34 cellular contexts compared by ENCODE assay signal in genomic region chr7:32239764-32240163, GRCh38.
"Had no signal": no experiment of that assay in that cellular context is flagged by ENCODE, and none has a peak within 500 bp of the region (broad histone marks: within the 10 kb centered on the region; RNA-seq: fewer than 3 reads in every experiment).

No MANE protein-coding gene starts in this region.

- ATAC-seq: activated CD4-positive, CD25-positive, alpha-beta regulatory T cell treated with anti-CD3 and anti-CD28 coated beads, Interleukin-2, amount 50 U/mL, for 24 hours; activated CD8-positive, alpha-beta T cell treated with anti-CD3 and anti-CD28 coated beads for 36 hours; activated naive CD8-positive, alpha-beta T cell treated with anti-CD3 and anti-CD28 coated beads, Interleukin-2, amount 50 U/mL, for 24 hours; body of pancreas; effector memory CD8-positive, alpha-beta T cell; heart left ventricle; T-helper 17 cell had no signal

- H3K9me3 ChIP-seq: adrenal gland, colonic mucosa had no signal

- H3K36me3 Mint-ChIP-seq: activated naive CD4-positive, alpha-beta T cell treated with anti-CD3 and anti-CD28 coated beads, Interleukin-2, amount 50 U/mL, for 24 hours; activated naive CD8-positive, alpha-beta T cell treated with anti-CD3 and anti-CD28 coated beads for 36 hours had no signal

- H3K4me1 Mint-ChIP-seq: activated B cell treated with CpG ODN at 0.5 μM for 24 hours; activated naive CD4-positive, alpha-beta T cell treated with anti-CD3 and anti-CD28 coated beads, Interleukin-2, amount 50 U/mL, for 24 hours; activated naive CD8-positive, alpha-beta T cell treated with anti-CD3 and anti-CD28 coated beads for 36 hours; activated naive CD8-positive, alpha-beta T cell treated with anti-CD3 and anti-CD28 coated beads, Interleukin-2, amount 50 U/mL, for 24 hours; T-helper 17 cell had no signal

- H3K4me1 ChIP-seq: adrenal gland, body of pancreas, colonic mucosa, heart left ventricle had no signal

- DNase-seq: activated B cell treated with CpG ODN at 0.5 μM for 24 hours; activated CD4-positive, alpha-beta T cell treated with anti-CD3 and anti-CD28 coated beads for 48 hours; activated CD4-positive, alpha-beta T cell treated with anti-CD3 and anti-CD28 coated beads, Interleukin-2, amount 50 U/mL, for 1 hour; activated CD4-positive, alpha-beta T cell treated with anti-CD3 and anti-CD28 coated beads, Interleukin-2, amount 50 U/mL, for 48 hours; activated CD8-positive, alpha-beta memory T cell treated with anti-CD3 and anti-CD28 coated beads for 24 hours; activated CD8-positive, alpha-beta T cell treated with anti-CD3 and anti-CD28 coated beads for 36 hours; activated effector memory CD4-positive, alpha-beta T cell treated with anti-CD3 and anti-CD28 coated beads, Interleukin-2, amount 50 U/mL, for 16 hours; activated naive CD4-positive, alpha-beta T cell treated with anti-CD3 and anti-CD28 coated beads for 36 hours; activated naive CD8-positive, alpha-beta T cell treated with anti-CD3 and anti-CD28 coated beads for 36 hours; activated naive CD8-positive, alpha-beta T cell treated with anti-CD3 and anti-CD28 coated beads, Interleukin-2, amount 50 U/mL, for 24 hours; activated T-cell treated with anti-CD3 and anti-CD28 coated beads, Interleukin-2, amount 50 U/mL, for 48 hours; adrenal gland; amygdala; aorta; body of pancreas; caudate nucleus; colonic mucosa; dorsolateral prefrontal cortex; effector CD4-positive, alpha-beta T cell; effector memory CD8-positive, alpha-beta T cell; foreskin fibroblast; glutamatergic neuron; heart left ventricle; T-helper 1 cell; T-helper 17 cell; T1000; WERI-Rb-1 had no signal

- H3K4me3 ChIP-seq: adrenal gland, body of pancreas, colonic mucosa, dorsolateral prefrontal cortex, heart left ventricle had no signal

- H3K36me3 ChIP-seq: adrenal gland, colonic mucosa, heart left ventricle, WERI-Rb-1 had no signal

- H3K27me3 ChIP-seq: adrenal gland, body of pancreas, colonic mucosa, heart left ventricle had no signal

- H3K27ac ChIP-seq: adrenal gland, body of pancreas, colonic mucosa, dorsolateral prefrontal cortex, epithelial cell of prostate, heart left ventricle, WERI-Rb-1 had no signal

- H3K4me3 Mint-ChIP-seq: activated B cell treated with CpG ODN at 0.5 μM for 24 hours; activated CD8-positive, alpha-beta T cell treated with anti-CD3 and anti-CD28 coated beads for 36 hours; activated naive CD4-positive, alpha-beta T cell treated with anti-CD3 and anti-CD28 coated beads for 36 hours; activated naive CD4-positive, alpha-beta T cell treated with anti-CD3 and anti-CD28 coated beads, Interleukin-2, amount 50 U/mL, for 24 hours; activated naive CD8-positive, alpha-beta T cell treated with anti-CD3 and anti-CD28 coated beads for 36 hours; activated naive CD8-positive, alpha-beta T cell treated with anti-CD3 and anti-CD28 coated beads, Interleukin-2, amount 50 U/mL, for 24 hours; activated T-helper 1 cell treated with anti-CD3 and anti-CD28 coated beads, Interleukin-12 subunit alpha, Interleukin-12 subunit beta, Interleukin-2, Interleukin-4 antibody, amounts not matched to agents 30 ng/mL and 10 ng/mL and 1 ng/mL, durations not matched to agents 14 hours and 24 hours and 36 hours; dendritic cell treated with granulocyte-macrophage colony-stimulating factor and Interleukin-4, amounts not matched to agents 40 ng/mL and 50 ng/mL, for 4 days; effector memory CD8-positive, alpha-beta T cell; T-helper 17 cell; T-helper 2 cell treated with Interferon-gamma antibody and Interleukin-4, amounts not matched to agents 5 μg/mL and 100 μg/mL, for 36 hours had no signal

- H3K27ac Mint-ChIP-seq: activated B cell treated with CpG ODN at 0.5 μM for 24 hours; activated CD8-positive, alpha-beta T cell treated with anti-CD3 and anti-CD28 coated beads for 36 hours; activated naive CD4-positive, alpha-beta T cell treated with anti-CD3 and anti-CD28 coated beads for 36 hours; activated naive CD4-positive, alpha-beta T cell treated with anti-CD3 and anti-CD28 coated beads, Interleukin-2, amount 50 U/mL, for 24 hours; activated naive CD8-positive, alpha-beta T cell treated with anti-CD3 and anti-CD28 coated beads for 36 hours; activated naive CD8-positive, alpha-beta T cell treated with anti-CD3 and anti-CD28 coated beads, Interleukin-2, amount 50 U/mL, for 24 hours; activated T-helper 1 cell treated with anti-CD3 and anti-CD28 coated beads, Interleukin-12 subunit alpha, Interleukin-12 subunit beta, Interleukin-2, Interleukin-4 antibody, amounts not matched to agents 30 ng/mL and 10 ng/mL and 1 ng/mL, durations not matched to agents 14 hours and 24 hours and 36 hours; activated T-helper 2 cell treated with anti-CD3 and anti-CD28 coated beads, Interferon-gamma antibody, Interleukin-2, Interleukin-4, amounts not matched to agents 10 μg/mL and 5 μg/mL and 100 μg/mL, durations not matched to agents 14 hours and 24 hours and 36 hours; dendritic cell treated with granulocyte-macrophage colony-stimulating factor and Interleukin-4, amounts not matched to agents 40 ng/mL and 50 ng/mL, for 4 days; effector memory CD8-positive, alpha-beta T cell; T-helper 17 cell; T-helper 2 cell treated with Interferon-gamma antibody and Interleukin-4, amounts not matched to agents 5 μg/mL and 100 μg/mL, for 36 hours had no signal

- H3K27me3 Mint-ChIP-seq: activated B cell treated with CpG ODN at 0.5 μM for 24 hours; activated CD8-positive, alpha-beta T cell treated with anti-CD3 and anti-CD28 coated beads for 36 hours; activated naive CD4-positive, alpha-beta T cell treated with anti-CD3 and anti-CD28 coated beads, Interleukin-2, amount 50 U/mL, for 24 hours; activated naive CD8-positive, alpha-beta T cell treated with anti-CD3 and anti-CD28 coated beads for 36 hours; activated naive CD8-positive, alpha-beta T cell treated with anti-CD3 and anti-CD28 coated beads, Interleukin-2, amount 50 U/mL, for 24 hours; dendritic cell treated with granulocyte-macrophage colony-stimulating factor and Interleukin-4, amounts not matched to agents 40 ng/mL and 50 ng/mL, for 4 days; effector memory CD8-positive, alpha-beta T cell; T-helper 17 cell had no signal
